13 cellular contexts compared by ENCODE assay signal in genomic region chr12:45668641-45669040, GRCh38.
DNase-seq lines count a peak whose midpoint lies in the region; ATAC-seq and TF ChIP-seq lines count a peak whose summit lies in the region.
"Had no signal": no experiment of that assay in that cellular context is flagged by ENCODE, and none has a peak within 500 bp of the region (broad histone marks: within the 10 kb centered on the region; RNA-seq: fewer than 3 reads in every experiment).

No MANE protein-coding gene starts in this region.

- H3K9ac ChIP-seq in endodermal cell (ENCODE audit: extremely low read depth, low read length, poor library complexity, severe bottlenecking): no peak overlapping the region

- H3K9me3 Mint-ChIP-seq in CD8-positive, alpha-beta memory T cell: no peaks in the 10 kb centered on the region
- H3K9me3 Mint-ChIP-seq in endodermal cell (no peaks in the 10 kb centered on the region), type B pancreatic cell (no peaks in the 10 kb centered on the region)

- TF ChIP-seq CTCF in endodermal cell (conservative IDR thresholded peaks at IDR 0.05) (no peak), type B pancreatic cell (conservative IDR thresholded peaks at IDR 0.05) (no peak), suprapubic skin (IDR thresholded peaks at IDR 0.05) (no peak), vagina (IDR thresholded peaks at IDR 0.05) (no peak)

- no peak for DNase-seq in CD8-positive, alpha-beta memory T cell
- DNase-seq in endodermal cell (no peak), type B pancreatic cell (ENCODE audit: extremely low spot score, unreplicated experiment) (no peak), suprapubic skin (ENCODE audit: low spot score in 2 of 2) (no peak), vagina (ENCODE audit: extremely low spot score in 2 of 2) (no peak)
- DNase-seq: NCI-H187 treated with DMSO at 0.1 percent for 48 hours, upper lobe of left lung had no signal

- intact Hi-C loops in vagina (cut with DNase I): no loop called here

- peak overlapping the region; percentile 59 to 82 (median 70) for H3K4me3 Mint-ChIP-seq in CD8-positive, alpha-beta memory T cell
- H3K4me3 Mint-ChIP-seq in endodermal cell: no peak overlapping the region
- H3K4me3 Mint-ChIP-seq in type B pancreatic cell: no peak overlapping the region

- TF ChIP-seq POLR2A in suprapubic skin (IDR thresholded peaks at IDR 0.05) (no peak), vagina (IDR thresholded peaks at IDR 0.05) (no peak)

- POLR2A ChIA-PET in CD8-positive, alpha-beta memory T cell (lab: Charles Lee): interaction anchor here (2.9 kb wide), 1 partner anchor 59 kb away, joined by 29 read pairs; the partner anchor contains the start of gene ARID2

- CTCF ChIA-PET in CD8-positive, alpha-beta memory T cell (lab: Charles Lee): interaction anchor here (1.6 to 3.5 kb wide), 4 partner anchors 14 to 62 kb away, joined by 3 to 21 read pairs (median 10); no protein-coding TSS in a partner anchor

- H3K4me1 Mint-ChIP-seq in CD8-positive, alpha-beta memory T cell: peaks cover 27 to 35% (median 28%) of the 10 kb centered on the region in 3 donors
- H3K4me1 Mint-ChIP-seq in endodermal cell: peaks cover 45% of the 10 kb centered on the region
- no peaks in the 10 kb centered on the region for H3K4me1 Mint-ChIP-seq in type B pancreatic cell (ENCODE audit: unreplicated experiment)

- no peaks in the 10 kb centered on the region for H3K27me3 ChIP-seq in CD8-positive, alpha-beta memory T cell (ENCODE audit: insufficient read depth, low read length, poor library complexity, severe bottlenecking)
- H3K27me3 ChIP-seq in endodermal cell (ENCODE audit: control insufficient read depth, insufficient read depth, low read length, poor library complexity, severe bottlenecking) (peaks cover 61% of the 10 kb centered on the region), suprapubic skin (no peaks in the 10 kb centered on the region), vagina (no peaks in the 10 kb centered on the region)
- H3K27me3 ChIP-seq: esophagus muscularis mucosa, upper lobe of left lung had no signal

- TF ChIP-seq EP300 in suprapubic skin (IDR thresholded peaks at IDR 0.05): no peak

- no peaks in the 10 kb centered on the region for H3K9me3 ChIP-seq in CD8-positive, alpha-beta memory T cell (ENCODE audit: low read length)
- no peaks in the 10 kb centered on the region for H3K9me3 ChIP-seq in endodermal cell (ENCODE audit: control insufficient read depth, low read length)
- no peaks in the 10 kb centered on the region for H3K9me3 ChIP-seq in suprapubic skin
- no peaks in the 10 kb centered on the region for H3K9me3 ChIP-seq in vagina
- H3K9me3 ChIP-seq: esophagus muscularis mucosa, upper lobe of left lung had no signal

- peak; percentile 10 for ATAC-seq in GM21381 (IDR thresholded peaks at IDR 0.05; ENCODE audit: unreplicated experiment)
- ATAC-seq in HG03378 (IDR thresholded peaks at IDR 0.05; ENCODE audit: unreplicated experiment): peak; percentile 18
- ATAC-seq in SK-N-SH treated with all-trans-retinoic acid at 6 μM for 48 hours: no peak

- H3K27ac ChIP-seq in CD8-positive, alpha-beta memory T cell (ENCODE audit: low read depth, low read length): peak overlapping the region; percentile 8
- H3K27ac ChIP-seq in endodermal cell (ENCODE audit: low read depth, low read length) (no peak overlapping the region), suprapubic skin (no peak overlapping the region), vagina (no peak overlapping the region)
- H3K27ac ChIP-seq: SK-N-MC had no signal

- peak overlapping the region; percentile 18 for H3K4me3 ChIP-seq in CD8-positive, alpha-beta memory T cell (ENCODE audit: low read length)
- H3K4me3 ChIP-seq in endodermal cell (ENCODE audit: low read length) (no peak overlapping the region), suprapubic skin (no peak overlapping the region), vagina (no peak overlapping the region)
- H3K4me3 ChIP-seq: lung, SK-N-MC, upper lobe of left lung had no signal

- 53 to 80% methylated on average over 1 of the region's 1 CpG for WGBS in endodermal cell (ENCODE audit: insufficient coverage in 1 of 2, insufficient read length in 1 of 2), 2 experiments
- 64% methylated on average over 1 of the region's 1 CpG for WGBS in suprapubic skin

- peak overlapping the region; percentile 72 to 93 (median 84) for H3K27ac Mint-ChIP-seq in CD8-positive, alpha-beta memory T cell
- peak overlapping the region; percentile 4 for H3K27ac Mint-ChIP-seq in endodermal cell
- H3K27ac Mint-ChIP-seq in type B pancreatic cell: no peak overlapping the region

- H3K36me3 Mint-ChIP-seq in CD8-positive, alpha-beta memory T cell: no peaks in the 10 kb centered on the region
- no peaks in the 10 kb centered on the region for H3K36me3 Mint-ChIP-seq in endodermal cell (ENCODE audit: low read depth)
- no peaks in the 10 kb centered on the region for H3K36me3 Mint-ChIP-seq in type B pancreatic cell

- H3K4me1 ChIP-seq in CD8-positive, alpha-beta memory T cell (ENCODE audit: insufficient read depth, low read length): peaks cover 30% of the 10 kb centered on the region
- H3K4me1 ChIP-seq in endodermal cell (ENCODE audit: control insufficient read depth, insufficient read depth, low read length): peaks cover 12% of the 10 kb centered on the region
- H3K4me1 ChIP-seq in suprapubic skin: peaks cover 3% of the 10 kb centered on the region
- H3K4me1 ChIP-seq in vagina: peaks cover 5% of the 10 kb centered on the region

- no peaks in the 10 kb centered on the region for H3K36me3 ChIP-seq in CD8-positive, alpha-beta memory T cell (ENCODE audit: insufficient read depth, low read length)
- H3K36me3 ChIP-seq in endodermal cell (ENCODE audit: control insufficient read depth, insufficient read depth, low read length) (no peaks in the 10 kb centered on the region), suprapubic skin (no peaks in the 10 kb centered on the region), vagina (no peaks in the 10 kb centered on the region)
- H3K36me3 ChIP-seq: esophagus muscularis mucosa, upper lobe of left lung had no signal

- H3K27me3 Mint-ChIP-seq in CD8-positive, alpha-beta memory T cell: peaks cover 0 to 2% of the 10 kb centered on the region in 2 donors
- peaks cover 4% of the 10 kb centered on the region for H3K27me3 Mint-ChIP-seq in endodermal cell (ENCODE audit: insufficient read depth)
- H3K27me3 Mint-ChIP-seq in type B pancreatic cell: peaks cover 3% of the 10 kb centered on the region

TF ChIP-seq in SK-N-SH treated with all-trans-retinoic acid at 6 μM for 48 hours, 23 proteins besides CTCF, POLR2A, EP300 and RAD21:
- no peak for TF ChIP-seq OSR1 (CRISPR knock-in tag; IDR thresholded peaks at IDR 0.05)
- no peak for TF ChIP-seq ISL1 (CRISPR knock-in tag; IDR thresholded peaks at IDR 0.05)
- no peak for TF ChIP-seq GLIS3 (CRISPR knock-in tag; IDR thresholded peaks at IDR 0.05)
- no peak for TF ChIP-seq TSHZ2 (CRISPR knock-in tag; IDR thresholded peaks at IDR 0.05)
- no peak for TF ChIP-seq TOX (CRISPR knock-in tag; IDR thresholded peaks at IDR 0.05; ENCODE audit: borderline replicate concordance)

Comparison
In these comparisons a context has a peak if more than half of its experiments do, and no peak if none do; other contexts are left out.
1. H3K4me3 Mint-ChIP-seq: peak in CD8-positive, alpha-beta memory T cell (7 of 7); none in endodermal cell (single experiment) and type B pancreatic cell (single experiment).